Comparison of ENCODE assay signal across 1 cellular context in the genomic region with DNA sequence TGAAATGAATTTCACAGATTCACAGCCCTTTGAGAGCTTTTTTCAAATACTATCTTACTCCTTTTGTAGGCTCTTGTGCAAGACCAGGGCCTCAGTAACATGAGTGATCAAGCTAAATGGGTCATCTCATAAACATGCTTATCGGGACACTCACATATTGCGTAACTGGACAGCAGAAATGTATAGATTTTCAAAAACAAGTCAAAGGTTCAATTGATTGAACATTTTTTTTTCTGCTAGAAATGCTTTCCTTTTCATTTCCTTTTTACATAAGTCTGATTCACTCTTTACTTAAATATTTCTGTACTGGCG.
TF ChIP-seq lines count a peak whose summit lies in the region.

No MANE protein-coding gene starts in this region.

TF ChIP-seq in HepG2, 621 proteins besides CTCF, POLR2A, EP300 and RAD21 (continued from another document and continues in another):
- no peak for TF ChIP-seq ELK4 (CRISPR knock-in tag; IDR thresholded peaks at IDR 0.05; ENCODE audit: borderline replicate concordance)
- TF ChIP-seq SP1 (IDR thresholded peaks at IDR 0.05) = no peak
- TF ChIP-seq SP1 (CRISPR knock-in tag; IDR thresholded peaks at IDR 0.05) = 0 out of 2 replicates have a peak, but pooled peaks have one; percentile 30
- TF ChIP-seq MEF2D (CRISPR knock-in tag; IDR thresholded peaks at IDR 0.05) = peak; percentile 76
- TF ChIP-seq ZEB1 (IDR thresholded peaks at IDR 0.05; ENCODE audit: insufficient replicate concordance, low read depth) = no peak
- peak; percentile 93 for TF ChIP-seq MED1 (CRISPR knock-in tag; IDR thresholded peaks at IDR 0.05)
- no peak for TF ChIP-seq ZNF713 (CRISPR knock-in tag; IDR thresholded peaks at IDR 0.05)
- peak; percentile 85 for TF ChIP-seq ZMYM3 (CRISPR knock-in tag; IDR thresholded peaks at IDR 0.05)
- 0 out of 2 replicates have a peak, but pooled peaks have one; percentile 22 for TF ChIP-seq DDIT3 (CRISPR knock-in tag; IDR thresholded peaks at IDR 0.05)
- no peak for TF ChIP-seq MTA3 (CRISPR knock-in tag; IDR thresholded peaks at IDR 0.05)
- TF ChIP-seq ZNF7 (CRISPR knock-in tag; IDR thresholded peaks at IDR 0.05) = no peak
- TF ChIP-seq, protein P1, sequence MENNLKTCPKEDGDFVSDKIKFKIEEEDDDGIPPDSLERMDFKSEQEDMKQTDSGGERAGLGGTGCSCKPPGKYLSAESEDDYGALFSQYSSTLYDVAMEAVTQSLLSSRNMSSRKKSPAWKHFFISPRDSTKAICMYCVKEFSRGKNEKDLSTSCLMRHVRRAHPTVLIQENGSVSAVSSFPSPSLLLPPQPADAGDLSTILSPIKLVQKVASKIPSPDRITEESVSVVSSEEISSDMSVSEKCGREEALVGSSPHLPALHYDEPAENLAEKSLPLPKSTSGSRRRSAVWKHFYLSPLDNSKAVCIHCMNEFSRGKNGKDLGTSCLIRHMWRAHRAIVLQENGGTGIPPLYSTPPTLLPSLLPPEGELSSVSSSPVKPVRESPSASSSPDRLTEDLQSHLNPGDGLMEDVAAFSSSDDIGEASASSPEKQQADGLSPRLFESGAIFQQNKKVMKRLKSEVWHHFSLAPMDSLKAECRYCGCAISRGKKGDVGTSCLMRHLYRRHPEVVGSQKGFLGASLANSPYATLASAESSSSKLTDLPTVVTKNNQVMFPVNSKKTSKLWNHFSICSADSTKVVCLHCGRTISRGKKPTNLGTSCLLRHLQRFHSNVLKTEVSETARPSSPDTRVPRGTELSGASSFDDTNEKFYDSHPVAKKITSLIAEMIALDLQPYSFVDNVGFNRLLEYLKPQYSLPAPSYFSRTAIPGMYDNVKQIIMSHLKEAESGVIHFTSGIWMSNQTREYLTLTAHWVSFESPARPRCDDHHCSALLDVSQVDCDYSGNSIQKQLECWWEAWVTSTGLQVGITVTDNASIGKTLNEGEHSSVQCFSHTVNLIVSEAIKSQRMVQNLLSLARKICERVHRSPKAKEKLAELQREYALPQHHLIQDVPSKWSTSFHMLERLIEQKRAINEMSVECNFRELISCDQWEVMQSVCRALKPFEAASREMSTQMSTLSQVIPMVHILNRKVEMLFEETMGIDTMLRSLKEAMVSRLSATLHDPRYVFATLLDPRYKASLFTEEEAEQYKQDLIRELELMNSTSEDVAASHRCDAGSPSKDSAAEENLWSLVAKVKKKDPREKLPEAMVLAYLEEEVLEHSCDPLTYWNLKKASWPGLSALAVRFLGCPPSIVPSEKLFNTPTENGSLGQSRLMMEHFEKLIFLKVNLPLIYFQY (CRISPR knock-in tag; IDR thresholded peaks at IDR 0.05; ENCODE audit: borderline replicate concordance) = peak; percentile 98
- no peak for TF ChIP-seq IKZF1 (IDR thresholded peaks at IDR 0.05)
- TF ChIP-seq ZBTB20 (CRISPR knock-in tag; IDR thresholded peaks at IDR 0.05; ENCODE audit: borderline replicate concordance, low read depth) = peak; percentile 100
- no peak for TF ChIP-seq RFX3 (CRISPR knock-in tag; IDR thresholded peaks at IDR 0.05)
- TF ChIP-seq NFE2 (CRISPR knock-in tag; IDR thresholded peaks at IDR 0.05) = no peak
- TF ChIP-seq TOE1 (CRISPR knock-in tag; IDR thresholded peaks at IDR 0.05) = no peak
- no peak for TF ChIP-seq RBM39 (IDR thresholded peaks at IDR 0.05; ENCODE audit: low read depth, low read length, poor library complexity, severe bottlenecking)
- TF ChIP-seq, protein P2, sequence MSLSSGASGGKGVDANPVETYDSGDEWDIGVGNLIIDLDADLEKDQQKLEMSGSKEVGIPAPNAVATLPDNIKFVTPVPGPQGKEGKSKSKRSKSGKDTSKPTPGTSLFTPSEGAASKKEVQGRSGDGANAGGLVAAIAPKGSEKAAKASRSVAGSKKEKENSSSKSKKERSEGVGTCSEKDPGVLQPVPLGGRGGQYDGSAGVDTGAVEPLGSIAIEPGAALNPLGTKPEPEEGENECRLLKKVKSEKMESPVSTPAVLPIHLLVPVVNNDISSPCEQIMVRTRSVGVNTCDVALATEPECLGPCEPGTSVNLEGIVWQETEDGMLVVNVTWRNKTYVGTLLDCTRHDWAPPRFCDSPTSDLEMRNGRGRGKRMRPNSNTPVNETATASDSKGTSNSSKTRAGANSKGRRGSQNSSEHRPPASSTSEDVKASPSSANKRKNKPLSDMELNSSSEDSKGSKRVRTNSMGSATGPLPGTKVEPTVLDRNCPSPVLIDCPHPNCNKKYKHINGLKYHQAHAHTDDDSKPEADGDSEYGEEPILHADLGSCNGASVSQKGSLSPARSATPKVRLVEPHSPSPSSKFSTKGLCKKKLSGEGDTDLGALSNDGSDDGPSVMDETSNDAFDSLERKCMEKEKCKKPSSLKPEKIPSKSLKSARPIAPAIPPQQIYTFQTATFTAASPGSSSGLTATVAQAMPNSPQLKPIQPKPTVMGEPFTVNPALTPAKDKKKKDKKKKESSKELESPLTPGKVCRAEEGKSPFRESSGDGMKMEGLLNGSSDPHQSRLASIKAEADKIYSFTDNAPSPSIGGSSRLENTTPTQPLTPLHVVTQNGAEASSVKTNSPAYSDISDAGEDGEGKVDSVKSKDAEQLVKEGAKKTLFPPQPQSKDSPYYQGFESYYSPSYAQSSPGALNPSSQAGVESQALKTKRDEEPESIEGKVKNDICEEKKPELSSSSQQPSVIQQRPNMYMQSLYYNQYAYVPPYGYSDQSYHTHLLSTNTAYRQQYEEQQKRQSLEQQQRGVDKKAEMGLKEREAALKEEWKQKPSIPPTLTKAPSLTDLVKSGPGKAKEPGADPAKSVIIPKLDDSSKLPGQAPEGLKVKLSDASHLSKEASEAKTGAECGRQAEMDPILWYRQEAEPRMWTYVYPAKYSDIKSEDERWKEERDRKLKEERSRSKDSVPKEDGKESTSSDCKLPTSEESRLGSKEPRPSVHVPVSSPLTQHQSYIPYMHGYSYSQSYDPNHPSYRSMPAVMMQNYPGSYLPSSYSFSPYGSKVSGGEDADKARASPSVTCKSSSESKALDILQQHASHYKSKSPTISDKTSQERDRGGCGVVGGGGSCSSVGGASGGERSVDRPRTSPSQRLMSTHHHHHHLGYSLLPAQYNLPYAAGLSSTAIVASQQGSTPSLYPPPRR (CRISPR knock-in tag; IDR thresholded peaks at IDR 0.05; ENCODE audit: borderline replicate concordance) = peak; percentile 83; the same call in 1 of the 2 replicates
- TF ChIP-seq EEA1 (CRISPR knock-in tag; IDR thresholded peaks at IDR 0.05; ENCODE audit: borderline replicate concordance) = no peak
- peak; percentile 81 for TF ChIP-seq TFE3 (CRISPR knock-in tag; IDR thresholded peaks at IDR 0.05)
- TF ChIP-seq CHCHD3 (CRISPR knock-in tag; IDR thresholded peaks at IDR 0.05) = no peak
- 0 out of 2 replicates have a peak, but pooled peaks have one; percentile 25 for TF ChIP-seq ZBTB33 (CRISPR knock-in tag; IDR thresholded peaks at IDR 0.05)
- no peak for TF ChIP-seq KLF9 (CRISPR knock-in tag; IDR thresholded peaks at IDR 0.05; ENCODE audit: low read depth)
- TF ChIP-seq, protein P3, sequence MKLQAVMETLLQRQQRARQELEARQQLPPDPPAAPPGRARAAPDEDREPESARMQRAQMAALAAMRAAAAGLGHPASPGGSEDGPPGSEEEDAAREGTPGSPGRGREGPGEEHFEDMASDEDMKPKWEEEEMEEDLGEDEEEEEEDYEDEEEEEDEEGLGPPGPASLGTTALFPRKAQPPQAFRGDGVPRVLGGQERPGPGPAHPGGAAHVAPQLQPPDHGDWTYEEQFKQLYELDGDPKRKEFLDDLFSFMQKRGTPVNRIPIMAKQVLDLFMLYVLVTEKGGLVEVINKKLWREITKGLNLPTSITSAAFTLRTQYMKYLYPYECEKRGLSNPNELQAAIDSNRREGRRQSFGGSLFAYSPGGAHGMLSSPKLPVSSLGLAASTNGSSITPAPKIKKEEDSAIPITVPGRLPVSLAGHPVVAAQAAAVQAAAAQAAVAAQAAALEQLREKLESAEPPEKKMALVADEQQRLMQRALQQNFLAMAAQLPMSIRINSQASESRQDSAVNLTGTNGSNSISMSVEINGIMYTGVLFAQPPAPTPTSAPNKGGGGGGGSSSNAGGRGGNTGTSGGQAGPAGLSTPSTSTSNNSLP (IDR thresholded peaks at IDR 0.05; ENCODE audit: low read depth, low read length) = peak; percentile 98
- TF ChIP-seq MTF1 (CRISPR knock-in tag; IDR thresholded peaks at IDR 0.05) = no peak
- TF ChIP-seq IRF2 (CRISPR knock-in tag; IDR thresholded peaks at IDR 0.05) = peak; percentile 53; the same call in 1 of the 2 replicates
- TF ChIP-seq FOXM1 (CRISPR knock-in tag; IDR thresholded peaks at IDR 0.05) = no peak
- TF ChIP-seq FOXK1 (CRISPR knock-in tag; IDR thresholded peaks at IDR 0.05; ENCODE audit: borderline replicate concordance, low read depth) = peak; percentile 97
- peak; percentile 84; the same call in 1 of the 2 replicates for TF ChIP-seq IKZF5 (CRISPR knock-in tag; IDR thresholded peaks at IDR 0.05)
- peak; percentile 90 for TF ChIP-seq HMG20A (CRISPR knock-in tag; IDR thresholded peaks at IDR 0.05; ENCODE audit: borderline replicate concordance)
- TF ChIP-seq, protein P4, sequence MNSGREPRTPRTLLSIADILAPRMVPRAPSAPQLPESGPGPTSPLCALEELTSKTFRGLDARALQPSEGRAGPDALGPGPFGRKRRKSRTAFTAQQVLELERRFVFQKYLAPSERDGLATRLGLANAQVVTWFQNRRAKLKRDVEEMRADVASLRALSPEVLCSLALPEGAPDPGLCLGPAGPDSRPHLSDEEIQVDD (CRISPR knock-in tag; IDR thresholded peaks at IDR 0.05; ENCODE audit: borderline replicate concordance) = no peak
- TF ChIP-seq ZNF557 (CRISPR knock-in tag; IDR thresholded peaks at IDR 0.05) = no peak
- no peak for TF ChIP-seq ZBTB38 (CRISPR knock-in tag; IDR thresholded peaks at IDR 0.05)
- no peak; the same call in 1 of the 2 replicates for TF ChIP-seq ZNF605 (CRISPR knock-in tag; IDR thresholded peaks at IDR 0.05)
- no peak for TF ChIP-seq ZNF781 (CRISPR knock-in tag; IDR thresholded peaks at IDR 0.05; ENCODE audit: borderline replicate concordance, not compliant biosample characterization)
- TF ChIP-seq MATR3 (CRISPR knock-in tag; IDR thresholded peaks at IDR 0.05) = no peak
- no peak for TF ChIP-seq WIZ (CRISPR knock-in tag; IDR thresholded peaks at IDR 0.05)
- TF ChIP-seq ZNF382 (CRISPR knock-in tag; IDR thresholded peaks at IDR 0.05; ENCODE audit: borderline replicate concordance) = no peak
- no peak for TF ChIP-seq ZNF724P (CRISPR knock-in tag; IDR thresholded peaks at IDR 0.05; ENCODE audit: borderline replicate concordance)
- TF ChIP-seq, protein P5, sequence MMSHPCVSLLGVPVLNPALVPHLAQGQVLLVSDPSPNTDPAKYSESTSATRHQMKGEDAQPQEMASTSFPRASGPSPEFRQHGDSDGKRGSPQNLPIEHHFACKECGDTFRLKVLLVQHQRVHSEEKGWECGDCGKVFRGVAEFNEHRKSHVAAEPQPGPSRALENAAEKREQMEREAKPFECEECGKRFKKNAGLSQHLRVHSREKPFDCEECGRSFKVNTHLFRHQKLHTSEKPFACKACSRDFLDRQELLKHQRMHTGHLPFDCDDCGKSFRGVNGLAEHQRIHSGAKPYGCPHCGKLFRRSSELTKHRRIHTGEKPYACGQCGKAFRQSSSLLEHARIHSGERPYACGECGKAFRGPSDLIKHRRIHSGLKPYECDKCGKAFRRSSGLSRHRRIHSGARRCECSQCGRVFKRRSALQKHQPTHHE (CRISPR knock-in tag; IDR thresholded peaks at IDR 0.05; ENCODE audit: borderline replicate concordance) = no peak
- TF ChIP-seq CCAR2 (optimal IDR thresholded peaks at IDR 0.05; ENCODE audit: low read depth, low read length) = no peak
- TF ChIP-seq ZNF773 (CRISPR knock-in tag; IDR thresholded peaks at IDR 0.05; ENCODE audit: borderline replicate concordance) = no peak
- TF ChIP-seq PLRG1 (conservative IDR thresholded peaks at IDR 0.05) = no peak
